ENCODE assay signal across 29 cellular contexts in genomic region chr16:515175-515962, GRCh38. TPM values are rescaled to one million over a fixed set of nuclear protein-coding genes. Genes with fewer than 3 reads are reported as not detected.
DNase-seq lines count a peak whose midpoint lies in the region; ATAC-seq, FAIRE-seq and TF ChIP-seq lines count a peak whose summit lies in the region.
"Had no signal": no experiment of that assay in that cellular context is flagged by ENCODE, and none has a peak within 500 bp of the region (broad histone marks: within the 10 kb centered on the region; RNA-seq: fewer than 3 reads in every experiment).

No MANE protein-coding gene starts in this region.

- H3K27me3 ChIP-seq in testis = no peaks in the 10 kb centered on the region
- H3K27me3 ChIP-seq: SJSA1 had no signal

- no peaks in the 10 kb centered on the region for H3K4me1 ChIP-seq in testis
- H3K4me1 ChIP-seq: Caco-2, SJSA1 had no signal

- intact Hi-C loops in sciatic nerve (cut with DNase I) = no loop called here
- intact Hi-C loops in testis (cut with DNase I; ENCODE audit: low total_unique reads) = no loop called here

- FAIRE-seq in HTR-8/SVneo (lab: Jason Lieb, UNC) (peak; percentile 69), islet of Langerhans (lab: Jason Lieb, UNC) (peak; percentile 62), urothelium cell line (lab: Jason Lieb, UNC) (peak; percentile 84)
- FAIRE-seq: GM12878 had no signal

- no peak for ATAC-seq in sciatic nerve
- ATAC-seq: CD8-positive, alpha-beta T cell; GM12878; Right ventricle myocardium inferior had no signal

- TF ChIP-seq POLR2A in testis (IDR thresholded peaks at IDR 0.05) = no peak

- no peak overlapping the region for H3K4me3 ChIP-seq in testis
- H3K4me3 ChIP-seq: GM12878, PC-9, SJSA1 had no signal

- TF ChIP-seq CTCF in testis (IDR thresholded peaks at IDR 0.05) = no peak

- H3K27ac ChIP-seq in testis = no peak overlapping the region
- H3K27ac ChIP-seq: C4-2B, PC-9, SJSA1 had no signal

- DNase-seq in HTR-8/SVneo (ENCODE audit: insufficient read length, low spot score) (no peak), SHP77 treated with DMSO at 0.1 percent for 48 hours (lab: John Stamatoyannopoulos, UW) (peak; percentile 22), urothelium cell line (ENCODE audit: low spot score) (no peak), sciatic nerve (ENCODE audit: low spot score) (no peak), kidney glomerular epithelial cell (lab: John Stamatoyannopoulos, UW) (no peak), testis (no peak)
- DNase-seq: Caco-2; CD8-positive, alpha-beta T cell; EL; GDM1; GOT3; HCEC 1CT; KBM-7; MV-4-11; NCI-H1105; NCI-H1436 treated with DMSO at 0.1 percent for 48 hours; NCI-H2029; NCI-H345; NCI-H510A treated with DMSO at 0.1 percent for 48 hours; NCI-H748 treated with DMSO at 0.1 percent for 48 hours; PC-9 had no signal

- H3K36me3 ChIP-seq in testis (ENCODE audit: low read depth, missing control alignments) = no peaks in the 10 kb centered on the region

- WGBS in testis, 2 donors = 91 to 92% methylated on average over 31 to 45 of the region's 45 CpGs

- no peaks in the 10 kb centered on the region for H3K9me3 ChIP-seq in testis
- H3K9me3 ChIP-seq: Caco-2, SJSA1 had no signal

RNA-seq across cellular contexts. Expression of gene CAPN15, which starts 12.1 kb away (rescaled TPM):
- total RNA-seq in sciatic nerve (35.2 TPM), testis (100 to 1,000 TPM; 108 to 115 TPM)
- polyA plus RNA-seq in testis (ENCODE audit: insufficient read depth, low read depth, low replicate concordance) = 48.0 TPM

RNA-seq across cellular contexts. Expression of gene PRR35, which starts 44.8 kb away (rescaled TPM):
- total RNA-seq in sciatic nerve (not detected), testis (1 to 10 TPM; 5.0 to 7.2 TPM)
- 1.7 TPM for polyA plus RNA-seq in testis (ENCODE audit: insufficient read depth, low read depth, low replicate concordance)
- total RNA-seq: A673; Caco-2; CD8-positive, alpha-beta T cell; GM12878; MCF 10A; PC-9; Right ventricle myocardium inferior; RPMI7951; SJSA1 had no signal
- polyA plus RNA-seq: GM12878 had no signal

RNA-seq across cellular contexts. Expression of gene NHLRC4, which starts 51.4 kb away (rescaled TPM):
- 1.2 TPM for total RNA-seq in sciatic nerve
- 1 to 10 TPM; 4.5 TPM for total RNA-seq in testis
- 3.0 TPM for polyA plus RNA-seq in testis (ENCODE audit: insufficient read depth, low read depth, low replicate concordance)
- total RNA-seq: Caco-2, MCF 10A, PC-9 had no signal

RNA-seq across cellular contexts. Expression of gene PIGQ, which starts 54.4 kb away (rescaled TPM):
- total RNA-seq in sciatic nerve = 46.6 TPM
- 100 to 1,000 TPM in 1 of 2 donors, 10 to 100 TPM in 1; 95.4 to 123 TPM for total RNA-seq in testis
- polyA plus RNA-seq in testis (ENCODE audit: insufficient read depth, low read depth, low replicate concordance) = 80.5 TPM
